31 cellular contexts compared by ENCODE assay signal in genomic region chr11:77876045-77876444, GRCh38.
"Had no signal": no experiment of that assay in that cellular context is flagged by ENCODE, and none has a peak within 500 bp of the region (broad histone marks: within the 10 kb centered on the region; RNA-seq: fewer than 3 reads in every experiment).

No MANE protein-coding gene starts in this region.

- H3K4me1 Mint-ChIP-seq: endodermal cell had no signal

- H3K27ac ChIP-seq: brain microvascular endothelial cell, heart left ventricle, left ventricle myocardium inferior, pancreas, prostate gland, skin epidermis, thoracic aorta, vagina, WERI-Rb-1 had no signal

- H3K4me3 ChIP-seq: heart left ventricle, left ventricle myocardium inferior, lung, pancreas, prostate gland, skin epidermis, thoracic aorta, vagina had no signal

- H3K27me3 Mint-ChIP-seq: activated CD4-positive, alpha-beta memory T cell treated with anti-CD3 and anti-CD28 coated beads, Interleukin-2, amount 10 ng/mL, durations not matched to agents 7 days and 5 days; activated CD4-positive, alpha-beta T cell treated with anti-CD3 and anti-CD28 coated beads, Interleukin-2, amount 10 ng/mL, durations not matched to agents 7 days and 5 days; stimulated activated naive CD8-positive, alpha-beta T cell treated with anti-CD3 and anti-CD28 coated beads, Interleukin-15, Interleukin-2, amounts not matched to agents 100 ng/mL and 50 ng/mL, for 24 hours; type B pancreatic cell had no signal

- DNase-seq: activated CD4-positive, alpha-beta memory T cell treated with anti-CD3 and anti-CD28 coated beads, Interleukin-2, amount 10 ng/mL, durations not matched to agents 7 days and 5 days; activated CD4-positive, alpha-beta T cell treated with anti-CD3 and anti-CD28 coated beads, Interleukin-2, amount 10 ng/mL, durations not matched to agents 7 days and 5 days; activated CD4-positive, CD25-positive, alpha-beta regulatory T cell treated with anti-CD3 and anti-CD28 coated beads, Interleukin-2, amount 50 U/mL, for 72 hours; activated gamma-delta T cell; activated naive CD4-positive, alpha-beta T cell treated with anti-CD3 and anti-CD28 coated beads, Interleukin-2, amount 50 U/mL, for 16 hours; activated T-cell treated with anti-CD3 and anti-CD28 coated beads for 4 hours; amniotic stem cell; brain microvascular endothelial cell; endodermal cell; foreskin fibroblast; heart left ventricle; hypothalamus; islet precursor cell; left ventricle myocardium inferior; pancreas; retina; stimulated activated CD4-positive, alpha-beta T cell treated with anti-CD3 and anti-CD28 coated beads, Interleukin-4, amount 100 ng/mL, for 24 hours; SW 1271; T1000; WERI-Rb-1 had no signal

- H3K9me3 ChIP-seq: heart left ventricle, left ventricle myocardium inferior, pancreas, prostate gland, thoracic aorta, vagina had no signal

- H3K4me1 ChIP-seq: pancreas, prostate gland had no signal

- H3K27me3 ChIP-seq: brain microvascular endothelial cell, heart left ventricle, pancreas, vagina had no signal

- H3K27ac Mint-ChIP-seq: activated CD4-positive, alpha-beta memory T cell treated with anti-CD3 and anti-CD28 coated beads, Interleukin-2, amount 10 ng/mL, durations not matched to agents 7 days and 5 days; activated CD4-positive, alpha-beta T cell treated with anti-CD3 and anti-CD28 coated beads, Interleukin-2, amount 10 ng/mL, durations not matched to agents 7 days and 5 days; activated T-helper 1 cell treated with anti-CD3 and anti-CD28 coated beads, Interleukin-12 subunit alpha, Interleukin-12 subunit beta, Interleukin-2, Interleukin-4 antibody, amounts not matched to agents 30 ng/mL and 10 ng/mL and 1 ng/mL, durations not matched to agents 14 hours and 24 hours and 36 hours; endodermal cell; nephron; stimulated activated effector memory CD8-positive, alpha-beta T cell treated with anti-CD3 and anti-CD28 coated beads, Interleukin-12 subunit alpha, Interleukin-12 subunit beta, amount 100 ng/mL, for 72 hours; stimulated activated naive CD8-positive, alpha-beta T cell treated with anti-CD3 and anti-CD28 coated beads, Interleukin-15, Interleukin-2, amounts not matched to agents 100 ng/mL and 50 ng/mL, for 24 hours; T-helper 1 cell treated with Interleukin-12 subunit alpha and Interleukin-12 subunit beta and Interleukin-4 antibody, amounts not matched to agents 30 μg/mL and 1 μg/mL, for 36 hours; type B pancreatic cell had no signal

- H3K9me3 Mint-ChIP-seq: activated CD4-positive, alpha-beta memory T cell treated with anti-CD3 and anti-CD28 coated beads, Interleukin-2, amount 10 ng/mL, durations not matched to agents 7 days and 5 days; activated CD4-positive, alpha-beta T cell treated with anti-CD3 and anti-CD28 coated beads, Interleukin-2, amount 10 ng/mL, durations not matched to agents 7 days and 5 days; activated T-helper 1 cell treated with anti-CD3 and anti-CD28 coated beads, Interleukin-12 subunit alpha, Interleukin-12 subunit beta, Interleukin-2, Interleukin-4 antibody, amounts not matched to agents 30 ng/mL and 10 ng/mL and 1 ng/mL, durations not matched to agents 14 hours and 24 hours and 36 hours; endodermal cell; nephron; stimulated activated effector memory CD8-positive, alpha-beta T cell treated with anti-CD3 and anti-CD28 coated beads, Interleukin-12 subunit alpha, Interleukin-12 subunit beta, amount 100 ng/mL, for 72 hours; stimulated activated naive CD8-positive, alpha-beta T cell treated with anti-CD3 and anti-CD28 coated beads, Interleukin-15, Interleukin-2, amounts not matched to agents 100 ng/mL and 50 ng/mL, for 24 hours; T-helper 1 cell treated with Interleukin-12 subunit alpha and Interleukin-12 subunit beta and Interleukin-4 antibody, amounts not matched to agents 30 μg/mL and 1 μg/mL, for 36 hours; type B pancreatic cell had no signal

- H3K4me3 Mint-ChIP-seq: activated CD4-positive, alpha-beta memory T cell treated with anti-CD3 and anti-CD28 coated beads, Interleukin-2, amount 10 ng/mL, durations not matched to agents 7 days and 5 days; activated CD4-positive, alpha-beta T cell treated with anti-CD3 and anti-CD28 coated beads, Interleukin-2, amount 10 ng/mL, durations not matched to agents 7 days and 5 days; activated T-helper 1 cell treated with anti-CD3 and anti-CD28 coated beads, Interleukin-12 subunit alpha, Interleukin-12 subunit beta, Interleukin-2, Interleukin-4 antibody, amounts not matched to agents 30 ng/mL and 10 ng/mL and 1 ng/mL, durations not matched to agents 14 hours and 24 hours and 36 hours; endodermal cell; nephron; stimulated activated effector memory CD8-positive, alpha-beta T cell treated with anti-CD3 and anti-CD28 coated beads, Interleukin-12 subunit alpha, Interleukin-12 subunit beta, amount 100 ng/mL, for 72 hours; stimulated activated naive CD8-positive, alpha-beta T cell treated with anti-CD3 and anti-CD28 coated beads, Interleukin-15, Interleukin-2, amounts not matched to agents 100 ng/mL and 50 ng/mL, for 24 hours; T-helper 1 cell treated with Interleukin-12 subunit alpha and Interleukin-12 subunit beta and Interleukin-4 antibody, amounts not matched to agents 30 μg/mL and 1 μg/mL, for 36 hours; type B pancreatic cell had no signal
